In the genomic region with DNA sequence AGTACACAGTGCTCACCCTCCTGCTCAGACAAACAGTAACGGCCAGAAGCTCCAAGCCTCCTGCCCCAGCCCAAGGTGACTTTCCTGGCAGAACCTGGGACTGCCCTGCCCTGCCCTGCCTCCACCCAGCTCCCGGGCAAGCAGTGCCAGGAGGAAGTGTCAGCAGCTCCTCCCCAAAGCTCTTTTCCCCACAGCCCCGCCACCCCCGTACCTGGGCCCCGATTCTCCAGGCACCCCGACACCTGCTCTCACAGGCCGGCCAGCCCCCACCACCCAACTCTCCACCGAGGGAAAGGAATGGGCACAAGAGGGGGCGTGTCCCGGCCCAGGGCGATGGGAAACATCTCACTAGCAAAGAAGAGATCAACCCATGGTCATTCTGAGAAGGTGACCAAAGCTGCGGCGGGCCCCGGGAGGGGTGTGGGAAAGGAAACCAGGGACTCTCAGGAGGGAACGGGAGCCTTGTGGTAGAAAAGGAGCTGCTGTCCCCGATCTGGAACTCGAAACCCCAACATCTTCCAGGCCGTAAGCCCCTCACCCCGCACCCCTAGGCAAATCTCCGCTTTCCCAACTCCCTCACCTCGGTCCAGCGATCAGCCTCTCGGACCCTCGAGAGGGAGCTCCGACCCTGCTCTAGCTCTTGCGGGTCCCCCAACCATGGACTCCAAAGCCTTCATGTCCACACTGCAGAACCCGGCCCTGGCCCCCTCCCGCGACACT, we compare ENCODE assay signal across 8 cellular contexts. TPM values are rescaled to one million over a fixed set of nuclear protein-coding genes. Genes with fewer than 3 reads are reported as not detected.
A peak's percentile ranks its signal among the peaks of the same experiment; 100 is the strongest.
DNase-seq lines count a peak whose midpoint lies in the region; ATAC-seq, FAIRE-seq and TF ChIP-seq lines count a peak whose summit lies in the region.
"Had no signal": no experiment of that assay in that cellular context is flagged by ENCODE, and none has a peak within 500 bp of the region (broad histone marks: within the 10 kb centered on the region; RNA-seq: fewer than 3 reads in every experiment).

No MANE protein-coding gene starts in this region.

- DNase-seq in astrocyte of the spinal cord (ENCODE audit: low read depth, low spot score) (peak; percentile 27), keratinocyte (ENCODE audit: low read depth, low spot score) (no peak), GF-D8 (lab: John Stamatoyannopoulos, UW) (no peak)
- DNase-seq: NCI-H1436 treated with DMSO at 0.1 percent for 48 hours had no signal

- H3K9ac ChIP-seq in keratinocyte (ENCODE audit: control insufficient read depth, extremely low read depth, insufficient read depth, low read length) = peak overlapping the region; percentile 92

- H3K4me2 ChIP-seq in keratinocyte (ENCODE audit: control insufficient read depth, extremely low read depth, insufficient read depth, low read depth, low read length) = peak overlapping the region; percentile 93

- dilution Hi-C loops in keratinocyte (cut with MboI; ENCODE audit: extremely low pct_ligation_motif_present, low sequenced_read_pairs) = no loop called here

- TF ChIP-seq CTCF in astrocyte of the spinal cord (IDR thresholded peaks at IDR 0.05; ENCODE audit: low read depth, low read length) (no peak), keratinocyte (optimal IDR thresholded peaks at IDR 0.05 in 1 of 3, IDR thresholded peaks at IDR 0.05 in 1 of 3, conservative IDR thresholded peaks at IDR 0.05 in 1 of 3; ENCODE audit: extremely low read depth in 1 of 3, insufficient read depth in 2 of 3, low read length in 3 of 3) (no peak)

- peak; percentile 3 for ATAC-seq in HG03095 (IDR thresholded peaks at IDR 0.05; ENCODE audit: unreplicated experiment)
- no peak for ATAC-seq in GM21786 (IDR thresholded peaks at IDR 0.05; ENCODE audit: unreplicated experiment)
- no peak for ATAC-seq in GM18868 (IDR thresholded peaks at IDR 0.05; ENCODE audit: unreplicated experiment)

- H3K27ac ChIP-seq in keratinocyte (ENCODE audit: control insufficient read depth, insufficient read depth, low read length) = peak overlapping the region; percentile 86
- peak overlapping the region; percentile 99 for H3K27ac ChIP-seq in temporal lobe (ENCODE audit: low read depth, low read length)

- H3K9me1 ChIP-seq in keratinocyte (ENCODE audit: control insufficient read depth, extremely low read depth, insufficient read depth, low read length) = peaks cover 5% of the 10 kb centered on the region

- in situ Hi-C loops in astrocyte of the spinal cord (cut with HindIII; ENCODE audit: low sequenced_read_pairs) = no loop called here

- no peaks in the 10 kb centered on the region for H3K27me3 ChIP-seq in keratinocyte (ENCODE audit: control insufficient read depth, extremely low read depth, insufficient read depth, low read length)

- peaks cover 30% of the 10 kb centered on the region for H4K20me1 ChIP-seq in keratinocyte (ENCODE audit: control insufficient read depth, extremely low read depth, insufficient read depth, low read length)

- H3K36me3 ChIP-seq in keratinocyte (ENCODE audit: control insufficient read depth in 2 of 2, extremely low read depth in 1 of 2, insufficient read depth in 2 of 2, low read length in 2 of 2) = peaks cover 2 to 17% of the 10 kb centered on the region in 2 experiments

- no peak overlapping the region for H2AFZ ChIP-seq in keratinocyte (ENCODE audit: control insufficient read depth, low read length)

- H3K79me2 ChIP-seq in keratinocyte (ENCODE audit: control insufficient read depth, insufficient read depth, low read length) = peaks cover 94% of the 10 kb centered on the region

- peaks cover 80% of the 10 kb centered on the region for H3K4me1 ChIP-seq in keratinocyte (ENCODE audit: control insufficient read depth, extremely low read depth, insufficient read depth, low read length)

- H3K9me3 ChIP-seq in keratinocyte (ENCODE audit: control insufficient read depth, low read depth, low read length) = no peaks in the 10 kb centered on the region

- no peak for FAIRE-seq in keratinocyte (lab: Jason Lieb, UNC)

- H3K4me3 ChIP-seq in astrocyte of the spinal cord (ENCODE audit: low read depth, low read length) (peak overlapping the region; percentile 78), keratinocyte (ENCODE audit: control insufficient read depth in 2 of 3, extremely low read depth in 1 of 3, insufficient read depth in 2 of 3, low read depth in 1 of 3, low read length in 3 of 3) (peak overlapping the region; percentile 82 to 93 (median 88))

RNA-seq across cellular contexts. Expression of a gene that starts 1.2 kb away (rescaled TPM):
- polyA plus RNA-seq in keratinocyte = 17.8 to 31.2 TPM (median 23.0 TPM) in 3 replicates
- 5.9 TPM for polyA plus RNA-seq in keratinocyte (2011; ENCODE audit: low read depth)
- 17.0 and 40.3 TPM in 2 replicates for polyA plus RNA-seq in keratinocyte (2011; cell fraction: cytosol; rRNA removed)
- 69.0 and 79.0 TPM in 2 replicates for polyA plus RNA-seq in keratinocyte (2011; cell fraction: nucleus; rRNA removed)
- 19.6 and 63.8 TPM in 2 replicates for polyA plus RNA-seq in keratinocyte (2012; ENCODE audit: low replicate concordance)
- 11.9 to 55.2 TPM (median 18.5 TPM) in 3 replicates for polyA minus RNA-seq in keratinocyte
- 51.2 TPM for polyA minus RNA-seq in keratinocyte (2011; cell fraction: cytosol; rRNA and poly(A)+ RNA removed)
- 45.5 TPM in 2 replicates for polyA minus RNA-seq in keratinocyte (2011; cell fraction: nucleus; rRNA and poly(A)+ RNA removed)
- total RNA-seq in temporal lobe = 17.2 TPM

RNA-seq across cellular contexts. Expression of a gene that starts 31.5 kb away (rescaled TPM):
- not detected in 3 replicates for polyA plus RNA-seq in keratinocyte
- not detected for polyA plus RNA-seq in keratinocyte (2011; ENCODE audit: low read depth)
- polyA plus RNA-seq in keratinocyte (2011; cell fraction: cytosol; rRNA removed) = not detected in 2 replicates
- polyA plus RNA-seq in keratinocyte (2011; cell fraction: nucleus; rRNA removed) = not detected in 2 replicates
- 0.21 TPM in 1 of 2 replicates, not detected in the other for polyA plus RNA-seq in keratinocyte (2012; ENCODE audit: low replicate concordance)
- polyA minus RNA-seq in keratinocyte = not detected in 3 replicates
- polyA minus RNA-seq in keratinocyte (2011; cell fraction: cytosol; rRNA and poly(A)+ RNA removed) = not detected
- not detected in 2 replicates for polyA minus RNA-seq in keratinocyte (2011; cell fraction: nucleus; rRNA and poly(A)+ RNA removed)
- total RNA-seq in temporal lobe = not detected

RNA-seq across cellular contexts. Expression of a gene that starts 43.3 kb away (rescaled TPM):
- not detected in 3 replicates for polyA plus RNA-seq in keratinocyte
- polyA plus RNA-seq in keratinocyte (2011; ENCODE audit: low read depth) = not detected
- not detected in 2 replicates for polyA plus RNA-seq in keratinocyte (2011; cell fraction: cytosol; rRNA removed)
- polyA plus RNA-seq in keratinocyte (2011; cell fraction: nucleus; rRNA removed) = not detected in 2 replicates
- not detected in 2 replicates for polyA plus RNA-seq in keratinocyte (2012; ENCODE audit: low replicate concordance)
- not detected in 3 replicates for polyA minus RNA-seq in keratinocyte
- polyA minus RNA-seq in keratinocyte (2011; cell fraction: cytosol; rRNA and poly(A)+ RNA removed) = not detected
- polyA minus RNA-seq in keratinocyte (2011; cell fraction: nucleus; rRNA and poly(A)+ RNA removed) = not detected in 2 replicates
- total RNA-seq in temporal lobe = not detected
